In genomic region chr9:130451004-130451390, GRCh38 we compare ENCODE assay signal across 1 cellular context.
A peak's percentile ranks its signal among the peaks of the same experiment; 100 is the strongest.
TF ChIP-seq lines count a peak whose summit lies in the region.

No MANE protein-coding gene starts in this region.

TF ChIP-seq in HepG2, 621 proteins besides CTCF, POLR2A, EP300 and RAD21 (continued from another document):
- 0 out of 2 replicates have a peak, but pooled peaks have one; percentile 11 for TF ChIP-seq ZNF709 (CRISPR knock-in tag; IDR thresholded peaks at IDR 0.05)
- TF ChIP-seq ZSCAN9 (CRISPR knock-in tag; IDR thresholded peaks at IDR 0.05; ENCODE audit: borderline replicate concordance), result no peak
